1 cellular context compared by ENCODE assay signal in the genomic region with DNA sequence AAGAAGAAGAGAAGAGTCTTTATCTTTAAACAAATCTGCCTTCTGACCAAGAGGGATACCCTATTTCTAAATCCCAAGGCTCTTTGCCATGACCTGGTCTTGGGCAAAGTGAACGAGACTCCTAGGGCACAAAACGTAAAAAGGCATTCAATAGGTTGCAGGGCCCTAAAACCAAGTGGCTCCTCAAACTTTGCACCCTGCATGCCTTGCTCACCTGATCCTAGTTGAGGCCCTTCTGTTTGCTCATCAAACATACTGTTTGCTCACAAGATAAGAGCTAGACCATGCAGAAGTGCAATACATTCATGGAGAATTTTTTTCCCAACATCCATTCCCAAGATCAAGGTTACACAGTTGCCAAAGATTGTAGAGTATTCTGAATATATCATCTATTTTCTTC.
TF ChIP-seq lines count a peak whose summit lies in the region.

No MANE protein-coding gene starts in this region.

TF ChIP-seq in HepG2, 621 proteins besides CTCF, POLR2A, EP300 and RAD21 (continued from another document and continues in another):
- TF ChIP-seq, protein P1, sequence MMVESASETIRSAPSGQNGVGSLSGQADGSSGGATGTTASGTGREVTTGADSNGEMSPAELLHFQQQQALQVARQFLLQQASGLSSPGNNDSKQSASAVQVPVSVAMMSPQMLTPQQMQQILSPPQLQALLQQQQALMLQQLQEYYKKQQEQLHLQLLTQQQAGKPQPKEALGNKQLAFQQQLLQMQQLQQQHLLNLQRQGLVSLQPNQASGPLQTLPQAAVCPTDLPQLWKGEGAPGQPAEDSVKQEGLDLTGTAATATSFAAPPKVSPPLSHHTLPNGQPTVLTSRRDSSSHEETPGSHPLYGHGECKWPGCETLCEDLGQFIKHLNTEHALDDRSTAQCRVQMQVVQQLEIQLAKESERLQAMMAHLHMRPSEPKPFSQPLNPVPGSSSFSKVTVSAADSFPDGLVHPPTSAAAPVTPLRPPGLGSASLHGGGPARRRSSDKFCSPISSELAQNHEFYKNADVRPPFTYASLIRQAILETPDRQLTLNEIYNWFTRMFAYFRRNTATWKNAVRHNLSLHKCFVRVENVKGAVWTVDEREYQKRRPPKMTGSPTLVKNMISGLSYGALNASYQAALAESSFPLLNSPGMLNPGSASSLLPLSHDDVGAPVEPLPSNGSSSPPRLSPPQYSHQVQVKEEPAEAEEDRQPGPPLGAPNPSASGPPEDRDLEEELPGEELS (CRISPR knock-in tag; IDR thresholded peaks at IDR 0.05): peak; percentile 97
- TF ChIP-seq, protein P2, sequence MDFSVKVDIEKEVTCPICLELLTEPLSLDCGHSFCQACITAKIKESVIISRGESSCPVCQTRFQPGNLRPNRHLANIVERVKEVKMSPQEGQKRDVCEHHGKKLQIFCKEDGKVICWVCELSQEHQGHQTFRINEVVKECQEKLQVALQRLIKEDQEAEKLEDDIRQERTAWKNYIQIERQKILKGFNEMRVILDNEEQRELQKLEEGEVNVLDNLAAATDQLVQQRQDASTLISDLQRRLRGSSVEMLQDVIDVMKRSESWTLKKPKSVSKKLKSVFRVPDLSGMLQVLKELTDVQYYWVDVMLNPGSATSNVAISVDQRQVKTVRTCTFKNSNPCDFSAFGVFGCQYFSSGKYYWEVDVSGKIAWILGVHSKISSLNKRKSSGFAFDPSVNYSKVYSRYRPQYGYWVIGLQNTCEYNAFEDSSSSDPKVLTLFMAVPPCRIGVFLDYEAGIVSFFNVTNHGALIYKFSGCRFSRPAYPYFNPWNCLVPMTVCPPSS (IDR thresholded peaks at IDR 0.05): no peak
- TF ChIP-seq ZSCAN12 (CRISPR knock-in tag; IDR thresholded peaks at IDR 0.05) (no peak), NCOA5 (CRISPR knock-in tag; IDR thresholded peaks at IDR 0.05) (no peak), JDP2 (CRISPR knock-in tag; IDR thresholded peaks at IDR 0.05; ENCODE audit: borderline replicate concordance) (no peak; the same call in 1 of the 2 replicates), ZNF709 (CRISPR knock-in tag; IDR thresholded peaks at IDR 0.05) (no peak), HMGA1 (CRISPR knock-in tag; conservative IDR thresholded peaks at IDR 0.05) (no peak), SRF (IDR thresholded peaks at IDR 0.05; ENCODE audit: low read depth, low read length) (no peak), ZNF672 (CRISPR knock-in tag; IDR thresholded peaks at IDR 0.05) (no peak), ZNF781 (CRISPR knock-in tag; IDR thresholded peaks at IDR 0.05; ENCODE audit: borderline replicate concordance, not compliant biosample characterization) (peak; percentile 61), ZNF878 (CRISPR knock-in tag; IDR thresholded peaks at IDR 0.05) (0 out of 2 replicates have a peak, but pooled peaks have one; percentile 44), GATAD1 (CRISPR knock-in tag; IDR thresholded peaks at IDR 0.05) (peak; percentile 74), ZNF296 (CRISPR knock-in tag; conservative IDR thresholded peaks at IDR 0.05) (no peak), BCL6 (CRISPR knock-in tag; IDR thresholded peaks at IDR 0.05) (peak; percentile 97), ZNF75D (CRISPR knock-in tag; IDR thresholded peaks at IDR 0.05; ENCODE audit: borderline replicate concordance) (no peak), MTF2 (CRISPR knock-in tag; IDR thresholded peaks at IDR 0.05; ENCODE audit: borderline replicate concordance) (no peak), NFE2 (CRISPR knock-in tag; IDR thresholded peaks at IDR 0.05) (no peak), HNF4A (CRISPR knock-in tag; IDR thresholded peaks at IDR 0.05) (peak; percentile 100), EZH2 (conservative IDR thresholded peaks at IDR 0.05; ENCODE audit: low read depth, low read length) (no peak), ZNF44 (CRISPR knock-in tag; IDR thresholded peaks at IDR 0.05) (0 out of 2 replicates have a peak, but pooled peaks have one; percentile 40), ZNF530 (CRISPR knock-in tag; IDR thresholded peaks at IDR 0.05; ENCODE audit: low read depth) (no peak), ZMYM4 (CRISPR knock-in tag; IDR thresholded peaks at IDR 0.05) (peak; percentile 100), TBP (CRISPR knock-in tag; IDR thresholded peaks at IDR 0.05) (no peak), ZBTB20 (CRISPR knock-in tag; IDR thresholded peaks at IDR 0.05; ENCODE audit: borderline replicate concordance, low read depth) (peak; percentile 69; the same call in 1 of the 2 replicates), ZNF446 (CRISPR knock-in tag; IDR thresholded peaks at IDR 0.05) (no peak), ZNF441 (CRISPR knock-in tag; IDR thresholded peaks at IDR 0.05; ENCODE audit: borderline replicate concordance) (no peak), ZFP37 (CRISPR knock-in tag; IDR thresholded peaks at IDR 0.05; ENCODE audit: borderline replicate concordance) (no peak), MLLT10 (CRISPR knock-in tag; IDR thresholded peaks at IDR 0.05) (no peak), PHF20 (CRISPR knock-in tag; IDR thresholded peaks at IDR 0.05) (no peak), MAFK (conservative IDR thresholded peaks at IDR 0.05 in 1 of 2, IDR thresholded peaks at IDR 0.05 in 1 of 2; ENCODE audit: low read length in 2 of 2) (0 out of 4 replicates have a peak, but pooled peaks of 1 of the 2 experiments have one; percentile 9), DR1 (CRISPR knock-in tag; IDR thresholded peaks at IDR 0.05) (no peak), ZNF562 (CRISPR knock-in tag; IDR thresholded peaks at IDR 0.05; ENCODE audit: borderline replicate concordance) (no peak), ZNF205 (CRISPR knock-in tag; IDR thresholded peaks at IDR 0.05) (peak; percentile 94)
- TF ChIP-seq, protein P3, sequence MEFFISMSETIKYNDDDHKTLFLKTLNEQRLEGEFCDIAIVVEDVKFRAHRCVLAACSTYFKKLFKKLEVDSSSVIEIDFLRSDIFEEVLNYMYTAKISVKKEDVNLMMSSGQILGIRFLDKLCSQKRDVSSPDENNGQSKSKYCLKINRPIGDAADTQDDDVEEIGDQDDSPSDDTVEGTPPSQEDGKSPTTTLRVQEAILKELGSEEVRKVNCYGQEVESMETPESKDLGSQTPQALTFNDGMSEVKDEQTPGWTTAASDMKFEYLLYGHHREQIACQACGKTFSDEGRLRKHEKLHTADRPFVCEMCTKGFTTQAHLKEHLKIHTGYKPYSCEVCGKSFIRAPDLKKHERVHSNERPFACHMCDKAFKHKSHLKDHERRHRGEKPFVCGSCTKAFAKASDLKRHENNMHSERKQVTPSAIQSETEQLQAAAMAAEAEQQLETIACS (CRISPR knock-in tag; IDR thresholded peaks at IDR 0.05): no peak
- TF ChIP-seq, protein P4, sequence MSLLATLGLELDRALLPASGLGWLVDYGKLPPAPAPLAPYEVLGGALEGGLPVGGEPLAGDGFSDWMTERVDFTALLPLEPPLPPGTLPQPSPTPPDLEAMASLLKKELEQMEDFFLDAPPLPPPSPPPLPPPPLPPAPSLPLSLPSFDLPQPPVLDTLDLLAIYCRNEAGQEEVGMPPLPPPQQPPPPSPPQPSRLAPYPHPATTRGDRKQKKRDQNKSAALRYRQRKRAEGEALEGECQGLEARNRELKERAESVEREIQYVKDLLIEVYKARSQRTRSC (CRISPR knock-in tag; IDR thresholded peaks at IDR 0.05; ENCODE audit: low read depth): no peak
- TF ChIP-seq, protein P5, sequence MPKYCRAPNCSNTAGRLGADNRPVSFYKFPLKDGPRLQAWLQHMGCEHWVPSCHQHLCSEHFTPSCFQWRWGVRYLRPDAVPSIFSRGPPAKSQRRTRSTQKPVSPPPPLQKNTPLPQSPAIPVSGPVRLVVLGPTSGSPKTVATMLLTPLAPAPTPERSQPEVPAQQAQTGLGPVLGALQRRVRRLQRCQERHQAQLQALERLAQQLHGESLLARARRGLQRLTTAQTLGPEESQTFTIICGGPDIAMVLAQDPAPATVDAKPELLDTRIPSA (CRISPR knock-in tag; IDR thresholded peaks at IDR 0.05; ENCODE audit: borderline replicate concordance): no peak
- TF ChIP-seq, protein P6, sequence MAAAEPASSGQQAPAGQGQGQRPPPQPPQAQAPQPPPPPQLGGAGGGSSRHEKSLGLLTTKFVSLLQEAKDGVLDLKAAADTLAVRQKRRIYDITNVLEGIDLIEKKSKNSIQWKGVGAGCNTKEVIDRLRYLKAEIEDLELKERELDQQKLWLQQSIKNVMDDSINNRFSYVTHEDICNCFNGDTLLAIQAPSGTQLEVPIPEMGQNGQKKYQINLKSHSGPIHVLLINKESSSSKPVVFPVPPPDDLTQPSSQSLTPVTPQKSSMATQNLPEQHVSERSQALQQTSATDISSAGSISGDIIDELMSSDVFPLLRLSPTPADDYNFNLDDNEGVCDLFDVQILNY (CRISPR knock-in tag; conservative IDR thresholded peaks at IDR 0.05): no peak
- TF ChIP-seq, protein P7, sequence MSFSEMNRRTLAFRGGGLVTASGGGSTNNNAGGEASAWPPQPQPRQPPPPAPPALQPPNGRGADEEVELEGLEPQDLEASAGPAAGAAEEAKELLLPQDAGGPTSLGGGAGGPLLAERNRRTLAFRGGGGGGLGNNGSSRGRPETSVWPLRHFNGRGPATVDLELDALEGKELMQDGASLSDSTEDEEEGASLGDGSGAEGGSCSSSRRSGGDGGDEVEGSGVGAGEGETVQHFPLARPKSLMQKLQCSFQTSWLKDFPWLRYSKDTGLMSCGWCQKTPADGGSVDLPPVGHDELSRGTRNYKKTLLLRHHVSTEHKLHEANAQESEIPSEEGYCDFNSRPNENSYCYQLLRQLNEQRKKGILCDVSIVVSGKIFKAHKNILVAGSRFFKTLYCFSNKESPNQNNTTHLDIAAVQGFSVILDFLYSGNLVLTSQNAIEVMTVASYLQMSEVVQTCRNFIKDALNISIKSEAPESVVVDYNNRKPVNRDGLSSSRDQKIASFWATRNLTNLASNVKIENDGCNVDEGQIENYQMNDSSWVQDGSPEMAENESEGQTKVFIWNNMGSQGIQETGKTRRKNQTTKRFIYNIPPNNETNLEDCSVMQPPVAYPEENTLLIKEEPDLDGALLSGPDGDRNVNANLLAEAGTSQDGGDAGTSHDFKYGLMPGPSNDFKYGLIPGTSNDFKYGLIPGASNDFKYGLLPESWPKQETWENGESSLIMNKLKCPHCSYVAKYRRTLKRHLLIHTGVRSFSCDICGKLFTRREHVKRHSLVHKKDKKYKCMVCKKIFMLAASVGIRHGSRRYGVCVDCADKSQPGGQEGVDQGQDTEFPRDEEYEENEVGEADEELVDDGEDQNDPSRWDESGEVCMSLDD (CRISPR knock-in tag; IDR thresholded peaks at IDR 0.05; ENCODE audit: borderline replicate concordance): no peak
- TF ChIP-seq, protein P8, sequence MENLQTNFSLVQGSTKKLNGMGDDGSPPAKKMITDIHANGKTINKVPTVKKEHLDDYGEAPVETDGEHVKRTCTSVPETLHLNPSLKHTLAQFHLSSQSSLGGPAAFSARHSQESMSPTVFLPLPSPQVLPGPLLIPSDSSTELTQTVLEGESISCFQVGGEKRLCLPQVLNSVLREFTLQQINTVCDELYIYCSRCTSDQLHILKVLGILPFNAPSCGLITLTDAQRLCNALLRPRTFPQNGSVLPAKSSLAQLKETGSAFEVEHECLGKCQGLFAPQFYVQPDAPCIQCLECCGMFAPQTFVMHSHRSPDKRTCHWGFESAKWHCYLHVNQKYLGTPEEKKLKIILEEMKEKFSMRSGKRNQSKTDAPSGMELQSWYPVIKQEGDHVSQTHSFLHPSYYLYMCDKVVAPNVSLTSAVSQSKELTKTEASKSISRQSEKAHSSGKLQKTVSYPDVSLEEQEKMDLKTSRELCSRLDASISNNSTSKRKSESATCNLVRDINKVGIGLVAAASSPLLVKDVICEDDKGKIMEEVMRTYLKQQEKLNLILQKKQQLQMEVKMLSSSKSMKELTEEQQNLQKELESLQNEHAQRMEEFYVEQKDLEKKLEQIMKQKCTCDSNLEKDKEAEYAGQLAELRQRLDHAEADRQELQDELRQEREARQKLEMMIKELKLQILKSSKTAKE (CRISPR knock-in tag; IDR thresholded peaks at IDR 0.05; ENCODE audit: borderline replicate concordance): peak; percentile 88
- TF ChIP-seq, protein P9, sequence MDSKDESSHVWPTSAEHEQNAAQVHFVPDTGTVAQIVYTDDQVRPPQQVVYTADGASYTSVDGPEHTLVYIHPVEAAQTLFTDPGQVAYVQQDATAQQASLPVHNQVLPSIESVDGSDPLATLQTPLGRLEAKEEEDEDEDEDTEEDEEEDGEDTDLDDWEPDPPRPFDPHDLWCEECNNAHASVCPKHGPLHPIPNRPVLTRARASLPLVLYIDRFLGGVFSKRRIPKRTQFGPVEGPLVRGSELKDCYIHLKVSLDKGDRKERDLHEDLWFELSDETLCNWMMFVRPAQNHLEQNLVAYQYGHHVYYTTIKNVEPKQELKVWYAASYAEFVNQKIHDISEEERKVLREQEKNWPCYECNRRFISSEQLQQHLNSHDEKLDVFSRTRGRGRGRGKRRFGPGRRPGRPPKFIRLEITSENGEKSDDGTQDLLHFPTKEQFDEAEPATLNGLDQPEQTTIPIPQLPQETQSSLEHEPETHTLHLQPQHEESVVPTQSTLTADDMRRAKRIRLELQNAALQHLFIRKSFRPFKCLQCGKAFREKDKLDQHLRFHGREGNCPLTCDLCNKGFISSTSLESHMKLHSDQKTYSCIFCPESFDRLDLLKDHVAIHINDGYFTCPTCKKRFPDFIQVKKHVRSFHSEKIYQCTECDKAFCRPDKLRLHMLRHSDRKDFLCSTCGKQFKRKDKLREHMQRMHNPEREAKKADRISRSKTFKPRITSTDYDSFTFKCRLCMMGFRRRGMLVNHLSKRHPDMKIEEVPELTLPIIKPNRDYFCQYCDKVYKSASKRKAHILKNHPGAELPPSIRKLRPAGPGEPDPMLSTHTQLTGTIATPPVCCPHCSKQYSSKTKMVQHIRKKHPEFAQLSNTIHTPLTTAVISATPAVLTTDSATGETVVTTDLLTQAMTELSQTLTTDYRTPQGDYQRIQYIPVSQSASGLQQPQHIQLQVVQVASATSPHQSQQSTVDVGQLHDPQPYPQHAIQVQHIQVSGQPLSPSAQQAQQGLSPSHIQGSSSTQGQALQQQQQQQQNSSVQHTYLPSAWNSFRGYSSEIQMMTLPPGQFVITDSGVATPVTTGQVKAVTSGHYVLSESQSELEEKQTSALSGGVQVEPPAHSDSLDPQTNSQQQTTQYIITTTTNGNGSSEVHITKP (CRISPR knock-in tag; IDR thresholded peaks at IDR 0.05; ENCODE audit: low read depth): no peak
- TF ChIP-seq, protein P10, sequence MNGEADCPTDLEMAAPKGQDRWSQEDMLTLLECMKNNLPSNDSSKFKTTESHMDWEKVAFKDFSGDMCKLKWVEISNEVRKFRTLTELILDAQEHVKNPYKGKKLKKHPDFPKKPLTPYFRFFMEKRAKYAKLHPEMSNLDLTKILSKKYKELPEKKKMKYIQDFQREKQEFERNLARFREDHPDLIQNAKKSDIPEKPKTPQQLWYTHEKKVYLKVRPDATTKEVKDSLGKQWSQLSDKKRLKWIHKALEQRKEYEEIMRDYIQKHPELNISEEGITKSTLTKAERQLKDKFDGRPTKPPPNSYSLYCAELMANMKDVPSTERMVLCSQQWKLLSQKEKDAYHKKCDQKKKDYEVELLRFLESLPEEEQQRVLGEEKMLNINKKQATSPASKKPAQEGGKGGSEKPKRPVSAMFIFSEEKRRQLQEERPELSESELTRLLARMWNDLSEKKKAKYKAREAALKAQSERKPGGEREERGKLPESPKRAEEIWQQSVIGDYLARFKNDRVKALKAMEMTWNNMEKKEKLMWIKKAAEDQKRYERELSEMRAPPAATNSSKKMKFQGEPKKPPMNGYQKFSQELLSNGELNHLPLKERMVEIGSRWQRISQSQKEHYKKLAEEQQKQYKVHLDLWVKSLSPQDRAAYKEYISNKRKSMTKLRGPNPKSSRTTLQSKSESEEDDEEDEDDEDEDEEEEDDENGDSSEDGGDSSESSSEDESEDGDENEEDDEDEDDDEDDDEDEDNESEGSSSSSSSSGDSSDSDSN (CRISPR knock-in tag; IDR thresholded peaks at IDR 0.05): no peak
